In genomic region chr3:39460677-39461076, GRCh38 we compare ENCODE assay signal across 23 cellular contexts.
DNase-seq lines count a peak whose midpoint lies in the region; ATAC-seq and TF ChIP-seq lines count a peak whose summit lies in the region.
"Had no signal": no experiment of that assay in that cellular context is flagged by ENCODE, and none has a peak within 500 bp of the region (broad histone marks: within the 10 kb centered on the region; RNA-seq: fewer than 3 reads in every experiment).

No MANE protein-coding gene starts in this region.

- H3K27me3 ChIP-seq in parathyroid adenoma (ENCODE audit: control insufficient read depth, insufficient read depth, low read length) = no peaks in the 10 kb centered on the region
- H3K27me3 ChIP-seq: testis had no signal

- peak overlapping the region; percentile 71 for H3K27ac ChIP-seq in parathyroid adenoma
- H3K27ac ChIP-seq: prostate gland, testis had no signal

- no peaks in the 10 kb centered on the region for H3K79me2 ChIP-seq in parathyroid adenoma

- DNase-seq in Ammon's horn (ENCODE audit: low spot score) = peak; percentile 93
- DNase-seq in amygdala (lab: John Stamatoyannopoulos, UW) = peak in 44 of 56 donors; percentile 5 to 87 (median 54)
- peak; percentile 72 to 84 for DNase-seq in hippocampal formation (lab: John Stamatoyannopoulos, UW)
- DNase-seq in activated T-cell treated with anti-CD3 and anti-CD28 coated beads, Interleukin-2, amount 50 U/mL, for 48 hours = no peak
- DNase-seq: 8988T; activated CD4-positive, CD25-positive, alpha-beta regulatory T cell treated with anti-CD3 and anti-CD28 coated beads, Interleukin-2, amount 50 U/mL, for 72 hours; activated CD8-positive, alpha-beta T cell treated with anti-CD3 and anti-CD28 coated beads, Interleukin-2, amount 10 ng/mL, durations not matched to agents 7 days and 5 days; activated effector memory CD4-positive, alpha-beta T cell treated with anti-CD3 and anti-CD28 coated beads, Interleukin-2, amount 50 U/mL, for 16 hours; activated T-cell treated with anti-CD3 and anti-CD28 coated beads for 4 hours; CD8-positive, alpha-beta T cell; cerebellar nuclear complex; NCI-H1694; NCI-H2227 treated with DMSO at 0.1 percent for 48 hours; NCI-H748 treated with DMSO at 0.1 percent for 48 hours; RPMI8226; stimulated activated CD4-positive, alpha-beta T cell treated with anti-CD3 and anti-CD28 coated beads, Interleukin-15, amount 100 ng/mL, for 24 hours; stimulated activated naive B cell treated with anti-CD40 and anti-IgM and Interleukin-4, amounts not matched to agents 10 μg/mL and 1 μg/mL and 100 μg/mL, for 72 hours; testis had no signal

- no peak overlapping the region for H3K9ac ChIP-seq in parathyroid adenoma

- no peak overlapping the region for H3K4me2 ChIP-seq in parathyroid adenoma (ENCODE audit: low read length)

- no peaks in the 10 kb centered on the region for H3K9me3 ChIP-seq in parathyroid adenoma (ENCODE audit: control insufficient read depth, low read length)
- H3K9me3 ChIP-seq: prostate gland, testis had no signal

- no peak overlapping the region for H3K4me3 ChIP-seq in parathyroid adenoma (ENCODE audit: low read depth, low read length)
- H3K4me3 ChIP-seq: prostate gland, testis had no signal

- peaks cover 20% of the 10 kb centered on the region for H3K4me1 ChIP-seq in parathyroid adenoma
- H3K4me1 ChIP-seq: prostate gland, testis had no signal

- peak overlapping the region; percentile 8 for H2AFZ ChIP-seq in parathyroid adenoma

- TF ChIP-seq CTCF in parathyroid adenoma (IDR thresholded peaks at IDR 0.05) = no peak

- ATAC-seq in HG03520 (IDR thresholded peaks at IDR 0.05; ENCODE audit: unreplicated experiment) (no peak), GM19328 (IDR thresholded peaks at IDR 0.05; ENCODE audit: unreplicated experiment) (no peak), GM18907 (IDR thresholded peaks at IDR 0.05; ENCODE audit: unreplicated experiment) (no peak)
- ATAC-seq: activated CD8-positive, alpha-beta T cell treated with anti-CD3 and anti-CD28 coated beads, Interleukin-2, amount 10 ng/mL, durations not matched to agents 7 days and 5 days; CD8-positive, alpha-beta T cell; stimulated activated naive B cell treated with anti-CD40 and anti-IgM and Interleukin-4, amounts not matched to agents 10 μg/mL and 1 μg/mL and 100 μg/mL, for 72 hours had no signal

- H3K36me3 ChIP-seq in parathyroid adenoma (ENCODE audit: control insufficient read depth, insufficient read depth, low read length) = no peaks in the 10 kb centered on the region
- H3K36me3 ChIP-seq: prostate gland had no signal

Comparison
In these comparisons a context has a peak if more than half of its experiments do, and no peak if none do; other contexts are left out.
1. DNase-seq: peak in Ammon's horn (single experiment), amygdala (44 of 56) and hippocampal formation (2 of 2); none in activated T-cell treated with anti-CD3 and anti-CD28 coated beads, Interleukin-2, amount 50 U/mL, for 48 hours (0 of 2).